In genomic region chr3:48661501-48662139, GRCh38 we compare ENCODE assay signal across 8 cellular contexts. TPM values are rescaled to one million over a fixed set of nuclear protein-coding genes. Genes with fewer than 3 reads are reported as not detected.
A peak's percentile ranks its signal among the peaks of the same experiment; 100 is the strongest.
DNase-seq lines count a peak whose midpoint lies in the region; ATAC-seq, FAIRE-seq and TF ChIP-seq lines count a peak whose summit lies in the region.
"Had no signal": no experiment of that assay in that cellular context is flagged by ENCODE, and none has a peak within 500 bp of the region (broad histone marks: within the 10 kb centered on the region; RNA-seq: fewer than 3 reads in every experiment).

No MANE protein-coding gene starts in this region.

- DNase-seq in HEK293T (ENCODE audit: extremely low spot score) (peak; percentile 79), WTC11 (ENCODE audit: low spot score) (peak; percentile 84), caudate nucleus (lab: John Stamatoyannopoulos, UW) (peak in 50 of 61 donors; percentile 11 to 71 (median 36)), keratinocyte (ENCODE audit: low read depth, low spot score) (no peak), HCEC 1CT (no peak), RCC 7860 (ENCODE audit: low spot score) (no peak)
- peak; percentile 73 for DNase-seq in stimulated activated CD4-positive, alpha-beta T cell treated with anti-CD3 and anti-CD28 coated beads, Interleukin-1b, Interleukin-23, amount 100 ng/mL, for 48 hours

- peak overlapping the region; percentile 68 for H3K4me2 ChIP-seq in keratinocyte (ENCODE audit: control insufficient read depth, extremely low read depth, insufficient read depth, low read depth, low read length)

- no peaks in the 10 kb centered on the region for H3K9me3 ChIP-seq in keratinocyte (ENCODE audit: control insufficient read depth, low read depth, low read length)

- no peak overlapping the region for H2AFZ ChIP-seq in keratinocyte (ENCODE audit: control insufficient read depth, low read length)

- H3K27me3 ChIP-seq in keratinocyte (ENCODE audit: control insufficient read depth, extremely low read depth, insufficient read depth, low read length): peaks cover 15% of the 10 kb centered on the region

- H3K27me3 Mint-ChIP-seq in WTC11 (ENCODE audit: low read depth): no peaks in the 10 kb centered on the region

- no peaks in the 10 kb centered on the region for H4K20me1 ChIP-seq in keratinocyte (ENCODE audit: control insufficient read depth, extremely low read depth, insufficient read depth, low read length)

- H3K36me3 Mint-ChIP-seq in WTC11: peaks cover 26% of the 10 kb centered on the region

- H3K4me3 ChIP-seq in keratinocyte (ENCODE audit: control insufficient read depth in 2 of 3, extremely low read depth in 1 of 3, insufficient read depth in 2 of 3, low read depth in 1 of 3, low read length in 3 of 3): peak overlapping the region; percentile 18 to 47 (median 31)

- H3K36me3 ChIP-seq in keratinocyte (ENCODE audit: control insufficient read depth in 2 of 2, extremely low read depth in 1 of 2, insufficient read depth in 2 of 2, low read length in 2 of 2): no peaks in the 10 kb centered on the region

- CTCF ChIA-PET in HEK293T (lab: Yijun Ruan, JAX) (interaction anchor here (1.7 kb wide), 1 partner anchor 27 kb away, joined by 5 read pairs; the partner anchor contains the start of gene SLC26A6), WTC11 (lab: Charles Lee) (interaction anchor here (0.9 to 5.2 kb wide), 11 partner anchors 25 to 346 kb away, joined by 3 to 51 read pairs (median 5); partner anchors contain the start of genes NCKIPSD, SLC26A6, UQCRC1 and WDR6)

- H3K9me3 Mint-ChIP-seq in WTC11: peaks cover 6% of the 10 kb centered on the region; the same call in 1 of the 2 replicates

- no peak overlapping the region for H3K27ac Mint-ChIP-seq in WTC11

- peak overlapping the region; percentile 74 for H3K4me3 Mint-ChIP-seq in WTC11

- dilution Hi-C loops in keratinocyte (cut with MboI; ENCODE audit: extremely low pct_ligation_motif_present, low sequenced_read_pairs): no loop called here

- no peak overlapping the region for H3K9ac ChIP-seq in keratinocyte (ENCODE audit: control insufficient read depth, extremely low read depth, insufficient read depth, low read length)

- TF ChIP-seq CTCF in WTC11 (IDR thresholded peaks at IDR 0.05) (no peak), keratinocyte (optimal IDR thresholded peaks at IDR 0.05 in 1 of 3, IDR thresholded peaks at IDR 0.05 in 1 of 3, conservative IDR thresholded peaks at IDR 0.05 in 1 of 3; ENCODE audit: extremely low read depth in 1 of 3, insufficient read depth in 2 of 3, low read length in 3 of 3) (no peak)

- no peak overlapping the region for H3K27ac ChIP-seq in caudate nucleus (ENCODE audit: low read depth, low read length)
- no peak overlapping the region for H3K27ac ChIP-seq in keratinocyte (ENCODE audit: control insufficient read depth, insufficient read depth, low read length)
- H3K27ac ChIP-seq: epithelial cell of prostate had no signal

- no peaks in the 10 kb centered on the region for H3K9me1 ChIP-seq in keratinocyte (ENCODE audit: control insufficient read depth, extremely low read depth, insufficient read depth, low read length)

- POLR2A ChIA-PET in HEK293T (lab: Yijun Ruan, JAX) (interaction anchor here (0.7 to 4.0 kb wide), 6 partner anchors 9 to 55 kb away, joined by 5 to 35 read pairs (median 17); partner anchors contain the start of genes IP6K2 and NCKIPSD), WTC11 (lab: Charles Lee) (interaction anchor here (0.9 to 4.4 kb wide), 7 partner anchors 26 to 381 kb away, joined by 3 to 41 read pairs (median 5); partner anchors contain the start of genes CCDC51, IP6K2, SLC26A6 and TMA7)

- peak; percentile 1 for ATAC-seq in WTC11

- peaks cover 20% of the 10 kb centered on the region for H3K4me1 Mint-ChIP-seq in WTC11

- FAIRE-seq in keratinocyte (lab: Jason Lieb, UNC) (no peak), RCC 7860 (lab: Jason Lieb, UNC) (no peak)

- H3K79me2 ChIP-seq in keratinocyte (ENCODE audit: control insufficient read depth, insufficient read depth, low read length): no peaks in the 10 kb centered on the region

- H3K4me1 ChIP-seq in keratinocyte (ENCODE audit: control insufficient read depth, extremely low read depth, insufficient read depth, low read length): peaks cover 7% of the 10 kb centered on the region

TF ChIP-seq in HEK293T, 16 proteins besides CTCF, POLR2A, EP300 and RAD21:
- TF ChIP-seq FOXM1 (IDR thresholded peaks at IDR 0.05; ENCODE audit: borderline replicate concordance): no peak
- no peak for TF ChIP-seq CTBP1 (IDR thresholded peaks at IDR 0.05; ENCODE audit: borderline replicate concordance)
- no peak for TF ChIP-seq FOXK2 (IDR thresholded peaks at IDR 0.05)
- TF ChIP-seq NFRKB (IDR thresholded peaks at IDR 0.05): no peak
- TF ChIP-seq TARDBP (IDR thresholded peaks at IDR 0.05): no peak
- no peak for TF ChIP-seq ZNF384 (IDR thresholded peaks at IDR 0.05)
- TF ChIP-seq LEF1 (IDR thresholded peaks at IDR 0.05; ENCODE audit: borderline replicate concordance): no peak
- TF ChIP-seq BHLHE40 (IDR thresholded peaks at IDR 0.05; ENCODE audit: borderline replicate concordance): no peak

TF ChIP-seq in WTC11, 78 proteins besides CTCF, POLR2A, EP300 and RAD21 (continues in another document):
- TF ChIP-seq ZNF138 (CRISPR knock-in tag; conservative IDR thresholded peaks at IDR 0.05) (peak; percentile 97), NFE2L1 (CRISPR knock-in tag; IDR thresholded peaks at IDR 0.05) (peak; percentile 100), NR2C2 (CRISPR knock-in tag; IDR thresholded peaks at IDR 0.05) (peak; percentile 91), JAZF1 (CRISPR knock-in tag; IDR thresholded peaks at IDR 0.05) (no peak), MAX (CRISPR knock-in tag; IDR thresholded peaks at IDR 0.05) (peak; percentile 99), ZNF317 (CRISPR knock-in tag; IDR thresholded peaks at IDR 0.05; ENCODE audit: borderline replicate concordance, low read depth) (peak; percentile 94), ZMAT4 (CRISPR knock-in tag; IDR thresholded peaks at IDR 0.05) (no peak), TP53 (CRISPR knock-in tag; IDR thresholded peaks at IDR 0.05) (peak; percentile 100), ZNF671 (CRISPR knock-in tag; IDR thresholded peaks at IDR 0.05) (no peak), MYBL2 (CRISPR knock-in tag; IDR thresholded peaks at IDR 0.05) (peak; percentile 99)

RNA-seq across cellular contexts. Expression of gene CELSR3, which starts 1.1 kb away (rescaled TPM):
- 27.9 to 35.7 TPM (median 32.7 TPM) in 3 replicates for total RNA-seq in WTC11 (2021)
- 0.25 to 0.53 TPM (median 0.31 TPM) in 3 replicates for polyA plus RNA-seq in keratinocyte
- polyA plus RNA-seq in keratinocyte (2011; ENCODE audit: low read depth): 0.62 TPM
- 0.12 and 0.19 TPM in 2 replicates for polyA plus RNA-seq in keratinocyte (2011; cell fraction: cytosol; rRNA removed)
- polyA plus RNA-seq in keratinocyte (2011; cell fraction: nucleus; rRNA removed): 2.4 and 3.1 TPM in 2 replicates
- polyA plus RNA-seq in keratinocyte (2012; ENCODE audit: low replicate concordance): 0.55 and 1.2 TPM in 2 replicates
- 1.2 to 1.3 TPM (median 1.3 TPM) in 3 replicates for polyA minus RNA-seq in keratinocyte
- polyA minus RNA-seq in keratinocyte (2011; cell fraction: cytosol; rRNA and poly(A)+ RNA removed): 0.96 TPM
- 4.6 and 5.0 TPM in 2 replicates for polyA minus RNA-seq in keratinocyte (2011; cell fraction: nucleus; rRNA and poly(A)+ RNA removed)

RNA-seq across cellular contexts. Expression of gene NCKIPSD, which starts 24.1 kb away (rescaled TPM):
- total RNA-seq in WTC11 (2021): 40.1 to 50.1 TPM (median 47.1 TPM) in 3 replicates
- 9.8 to 15.8 TPM (median 10.5 TPM) in 3 replicates for polyA plus RNA-seq in keratinocyte
- 5.3 TPM for polyA plus RNA-seq in keratinocyte (2011; ENCODE audit: low read depth)
- polyA plus RNA-seq in keratinocyte (2011; cell fraction: cytosol; rRNA removed): 9.6 and 14.7 TPM in 2 replicates
- 19.2 and 24.2 TPM in 2 replicates for polyA plus RNA-seq in keratinocyte (2011; cell fraction: nucleus; rRNA removed)
- polyA plus RNA-seq in keratinocyte (2012; ENCODE audit: low replicate concordance): 11.4 and 14.6 TPM in 2 replicates
- polyA minus RNA-seq in keratinocyte: 15.0 to 44.8 TPM (median 21.1 TPM) in 3 replicates
- polyA minus RNA-seq in keratinocyte (2011; cell fraction: cytosol; rRNA and poly(A)+ RNA removed): 14.8 TPM
- polyA minus RNA-seq in keratinocyte (2011; cell fraction: nucleus; rRNA and poly(A)+ RNA removed): 9.7 and 13.3 TPM in 2 replicates

RNA-seq across cellular contexts. Expression of gene SLC26A6, which starts 26.4 kb away (rescaled TPM):
- total RNA-seq in WTC11 (2021): 57.2 to 58.9 TPM (median 57.8 TPM) in 3 replicates
- polyA plus RNA-seq in keratinocyte: 24.9 to 35.7 TPM (median 34.5 TPM) in 3 replicates
- polyA plus RNA-seq in keratinocyte (2011; ENCODE audit: low read depth): 9.8 TPM
- 9.3 and 10.9 TPM in 2 replicates for polyA plus RNA-seq in keratinocyte (2011; cell fraction: cytosol; rRNA removed)
- 211 and 227 TPM in 2 replicates for polyA plus RNA-seq in keratinocyte (2011; cell fraction: nucleus; rRNA removed)
- polyA plus RNA-seq in keratinocyte (2012; ENCODE audit: low replicate concordance): 18.3 and 28.4 TPM in 2 replicates
- 47.0 to 112 TPM (median 58.5 TPM) in 3 replicates for polyA minus RNA-seq in keratinocyte
- 34.1 TPM for polyA minus RNA-seq in keratinocyte (2011; cell fraction: cytosol; rRNA and poly(A)+ RNA removed)
- 59.0 and 61.0 TPM in 2 replicates for polyA minus RNA-seq in keratinocyte (2011; cell fraction: nucleus; rRNA and poly(A)+ RNA removed)

RNA-seq across cellular contexts. Expression of gene TMEM89, which starts 40.1 kb away (rescaled TPM):
- total RNA-seq in WTC11 (2021): 0.53 to 0.66 TPM in 2 of 3 replicates, not detected in the other
- polyA plus RNA-seq in keratinocyte: not detected in 3 replicates
- polyA plus RNA-seq in keratinocyte (2011; ENCODE audit: low read depth): not detected
- not detected in 2 replicates for polyA plus RNA-seq in keratinocyte (2011; cell fraction: cytosol; rRNA removed)
- polyA plus RNA-seq in keratinocyte (2011; cell fraction: nucleus; rRNA removed): not detected in 2 replicates
- polyA plus RNA-seq in keratinocyte (2012; ENCODE audit: low replicate concordance): not detected in 2 replicates
- not detected in 3 replicates for polyA minus RNA-seq in keratinocyte
- not detected for polyA minus RNA-seq in keratinocyte (2011; cell fraction: cytosol; rRNA and poly(A)+ RNA removed)
- polyA minus RNA-seq in keratinocyte (2011; cell fraction: nucleus; rRNA and poly(A)+ RNA removed): not detected in 2 replicates

RNA-seq across cellular contexts. Expression of gene UQCRC1, which starts 52.2 kb away (rescaled TPM):
- 313 to 326 TPM (median 323 TPM) in 3 replicates for total RNA-seq in WTC11 (2021)
- polyA plus RNA-seq in keratinocyte: 417 to 473 TPM (median 440 TPM) in 3 replicates
- 116 TPM for polyA plus RNA-seq in keratinocyte (2011; ENCODE audit: low read depth)
- polyA plus RNA-seq in keratinocyte (2011; cell fraction: cytosol; rRNA removed): 435 and 457 TPM in 2 replicates
- polyA plus RNA-seq in keratinocyte (2011; cell fraction: nucleus; rRNA removed): 347 and 457 TPM in 2 replicates
- polyA plus RNA-seq in keratinocyte (2012; ENCODE audit: low replicate concordance): 227 and 358 TPM in 2 replicates
- polyA minus RNA-seq in keratinocyte: 852 to 1,082 TPM (median 1,028 TPM) in 3 replicates
- polyA minus RNA-seq in keratinocyte (2011; cell fraction: cytosol; rRNA and poly(A)+ RNA removed): 505 TPM
- 208 and 270 TPM in 2 replicates for polyA minus RNA-seq in keratinocyte (2011; cell fraction: nucleus; rRNA and poly(A)+ RNA removed)

Comparison
In these comparisons a context has a peak if more than half of its experiments do, and no peak if none do; other contexts are left out.
1. DNase-seq: peak in HEK293T (single experiment), WTC11 (single experiment), caudate nucleus (50 of 61) and stimulated activated CD4-positive, alpha-beta T cell treated with anti-CD3 and anti-CD28 coated beads, Interleukin-1b, Interleukin-23, amount 100 ng/mL, for 48 hours (single experiment); none in keratinocyte (single experiment), HCEC 1CT (single experiment) and RCC 7860 (single experiment).